13 cellular contexts compared by ENCODE assay signal in genomic region chr9:37290366-37290765, GRCh38.
DNase-seq lines count a peak whose midpoint lies in the region; ATAC-seq and TF ChIP-seq lines count a peak whose summit lies in the region.
"Had no signal": no experiment of that assay in that cellular context is flagged by ENCODE, and none has a peak within 500 bp of the region (broad histone marks: within the 10 kb centered on the region; RNA-seq: fewer than 3 reads in every experiment).

No MANE protein-coding gene starts in this region.

- ATAC-seq in activated T-cell treated with anti-CD3 and anti-CD28 coated beads, Interleukin-2, amount 50 U/mL, for 72 hours (replicated peaks in 1 of 2) = no peak
- ATAC-seq: left lung had no signal

- peaks cover 20% of the 10 kb centered on the region for H3K36me3 Mint-ChIP-seq in activated CD4-positive, alpha-beta T cell treated with anti-CD3 and anti-CD28 coated beads, Interleukin-2, amount 10 ng/mL, durations not matched to agents 24 days and 14 days (ENCODE audit: low read depth)
- H3K36me3 Mint-ChIP-seq in HFFc6 (ENCODE audit: low read depth) (peaks cover 5% of the 10 kb centered on the region; the same call in 1 of the 2 replicates), osteocyte (ENCODE audit: unreplicated experiment) (peaks cover 4% of the 10 kb centered on the region)
- peaks cover 8 to 9% of the 10 kb centered on the region in 2 donors for H3K36me3 Mint-ChIP-seq in activated T-cell treated with anti-CD3 and anti-CD28 coated beads, Interleukin-2, amount 50 U/mL, for 72 hours (ENCODE audit: insufficient read depth in 2 of 2)

- intact Hi-C loops in activated CD4-positive, alpha-beta T cell treated with anti-CD3 and anti-CD28 coated beads, Interleukin-2, amount 10 ng/mL, durations not matched to agents 24 days and 14 days (cut with micrococcal nuclease) = loop anchor here (2.0 to 5.0 kb wide), 3 partner anchors 80 to 1033 kb away; partner anchors contain the start of gene GNE

- H3K27me3 Mint-ChIP-seq in activated CD4-positive, alpha-beta T cell treated with anti-CD3 and anti-CD28 coated beads, Interleukin-2, amount 10 ng/mL, durations not matched to agents 24 days and 14 days = no peaks in the 10 kb centered on the region
- H3K27me3 Mint-ChIP-seq in HFFc6 (ENCODE audit: insufficient read depth) = peaks cover 2% of the 10 kb centered on the region; the same call in 1 of the 2 replicates
- H3K27me3 Mint-ChIP-seq in activated T-cell treated with anti-CD3 and anti-CD28 coated beads, Interleukin-2, amount 50 U/mL, for 72 hours (ENCODE audit: low read depth) = no peaks in the 10 kb centered on the region
- no peaks in the 10 kb centered on the region for H3K27me3 Mint-ChIP-seq in osteocyte (ENCODE audit: unreplicated experiment)
- H3K27me3 Mint-ChIP-seq: type B pancreatic cell had no signal

- H3K27ac Mint-ChIP-seq in activated CD4-positive, alpha-beta T cell treated with anti-CD3 and anti-CD28 coated beads, Interleukin-2, amount 10 ng/mL, durations not matched to agents 24 days and 14 days = peak overlapping the region; percentile 56
- H3K27ac Mint-ChIP-seq in HFFc6 = 0 out of 2 replicates have a peak overlapping the region, but pooled peaks have one; percentile 26
- H3K27ac Mint-ChIP-seq in activated T-cell treated with anti-CD3 and anti-CD28 coated beads, Interleukin-2, amount 50 U/mL, for 72 hours = peak overlapping the region; percentile 99
- peak overlapping the region; percentile 91 for H3K27ac Mint-ChIP-seq in osteocyte (ENCODE audit: unreplicated experiment)
- H3K27ac Mint-ChIP-seq: type B pancreatic cell had no signal

- H3K4me3 Mint-ChIP-seq in activated CD4-positive, alpha-beta T cell treated with anti-CD3 and anti-CD28 coated beads, Interleukin-2, amount 10 ng/mL, durations not matched to agents 24 days and 14 days = peak overlapping the region; percentile 25
- H3K4me3 Mint-ChIP-seq in HFFc6 (peak overlapping the region; percentile 15; the same call in 1 of the 2 replicates), osteocyte (ENCODE audit: unreplicated experiment) (no peak overlapping the region)
- peak overlapping the region; percentile 35 to 55 for H3K4me3 Mint-ChIP-seq in activated T-cell treated with anti-CD3 and anti-CD28 coated beads, Interleukin-2, amount 50 U/mL, for 72 hours
- H3K4me3 Mint-ChIP-seq: nephron progenitor cell, type B pancreatic cell had no signal

- H3K4me1 Mint-ChIP-seq in activated CD4-positive, alpha-beta T cell treated with anti-CD3 and anti-CD28 coated beads, Interleukin-2, amount 10 ng/mL, durations not matched to agents 24 days and 14 days = peaks cover 31% of the 10 kb centered on the region
- H3K4me1 Mint-ChIP-seq in HFFc6 (ENCODE audit: low read depth) (peaks cover 45% of the 10 kb centered on the region), osteocyte (ENCODE audit: unreplicated experiment) (peaks cover 50% of the 10 kb centered on the region)
- peaks cover 62% of the 10 kb centered on the region for H3K4me1 Mint-ChIP-seq in activated T-cell treated with anti-CD3 and anti-CD28 coated beads, Interleukin-2, amount 50 U/mL, for 72 hours (ENCODE audit: low read depth)
- H3K4me1 Mint-ChIP-seq: nephron progenitor cell had no signal

- DNase-seq in activated CD4-positive, alpha-beta T cell treated with anti-CD3 and anti-CD28 coated beads, Interleukin-2, amount 10 ng/mL, durations not matched to agents 24 days and 14 days = no peak
- DNase-seq in activated CD4-positive, alpha-beta T cell treated with anti-CD3 and anti-CD28 coated beads, Interleukin-2, amount 50 U/mL, for 48 hours = no peak
- DNase-seq in HFFc6 (no peak), osteocyte (ENCODE audit: extremely low spot score, unreplicated experiment) (no peak), SHP77 (lab: John Stamatoyannopoulos, UW) (no peak), RKO (ENCODE audit: low spot score) (no peak), NCI-H146 (lab: John Stamatoyannopoulos, UW) (no peak)
- no peak for DNase-seq in activated T-cell treated with anti-CD3 and anti-CD28 coated beads, Interleukin-2, amount 50 U/mL, for 72 hours
- DNase-seq: colonic mucosa, left lung, nephron progenitor cell, small intestine had no signal

- H3K9me3 Mint-ChIP-seq in activated CD4-positive, alpha-beta T cell treated with anti-CD3 and anti-CD28 coated beads, Interleukin-2, amount 10 ng/mL, durations not matched to agents 24 days and 14 days = peaks cover 11% of the 10 kb centered on the region
- H3K9me3 Mint-ChIP-seq in HFFc6 (no peaks in the 10 kb centered on the region), osteocyte (ENCODE audit: unreplicated experiment) (peaks cover 4% of the 10 kb centered on the region)
- H3K9me3 Mint-ChIP-seq in activated T-cell treated with anti-CD3 and anti-CD28 coated beads, Interleukin-2, amount 50 U/mL, for 72 hours = peaks cover 0 to 2% of the 10 kb centered on the region in 2 donors
- H3K9me3 Mint-ChIP-seq: nephron progenitor cell, type B pancreatic cell had no signal

- TF ChIP-seq CTCF in HFFc6 (IDR thresholded peaks at IDR 0.05) = no peak
- TF ChIP-seq CTCF in osteocyte (IDR thresholded peaks at IDR 0.05) = no peak

Comparison
In these comparisons a context has a peak if more than half of its experiments do, and no peak if none do; other contexts are left out.
1. H3K27ac Mint-ChIP-seq: peak in every context shown above with its lines; median percentile 99 in activated T-cell treated with anti-CD3 and anti-CD28 coated beads, Interleukin-2, amount 50 U/mL, for 72 hours; 91 in osteocyte; 56 in activated CD4-positive, alpha-beta T cell treated with anti-CD3 and anti-CD28 coated beads, Interleukin-2, amount 10 ng/mL, durations not matched to agents 24 days and 14 days; 26 in HFFc6.